16 cellular contexts compared by ENCODE assay signal in genomic region chr6:72261554-72261953, GRCh38.
DNase-seq lines count a peak whose midpoint lies in the region; TF ChIP-seq lines count a peak whose summit lies in the region.
"Had no signal": no experiment of that assay in that cellular context is flagged by ENCODE, and none has a peak within 500 bp of the region (broad histone marks: within the 10 kb centered on the region; RNA-seq: fewer than 3 reads in every experiment).

No MANE protein-coding gene starts in this region.

- H3K36me3 ChIP-seq in brain microvascular endothelial cell (replicated peaks) (no peaks in the 10 kb centered on the region), hepatocyte (replicated peaks; ENCODE audit: insufficient read depth, low read depth) (no peaks in the 10 kb centered on the region)
- H3K36me3 ChIP-seq: BE2C, HAP-1 had no signal

- in situ Hi-C loops in brain microvascular endothelial cell (cut with HindIII; ENCODE audit: low pct_ligation_motif_present, low sequenced_read_pairs): no loop called here

- no peak overlapping the region for H3K4me2 ChIP-seq in hepatocyte

- H4K20me1 ChIP-seq in hepatocyte (ENCODE audit: insufficient read depth, poor library complexity, severe bottlenecking): no peaks in the 10 kb centered on the region

- H3K4me1 ChIP-seq in hepatocyte (ENCODE audit: insufficient read depth): no peaks in the 10 kb centered on the region
- H3K4me1 ChIP-seq: HAP-1 had no signal

- H3K4me3 ChIP-seq in LNCaP clone FGC (ENCODE audit: low read depth, low read length): peak overlapping the region; percentile 51
- H3K4me3 ChIP-seq in brain microvascular endothelial cell (ENCODE audit: low read depth, low read length): no peak overlapping the region
- H3K4me3 ChIP-seq in hepatocyte: no peak overlapping the region
- H3K4me3 ChIP-seq: GM23248, HAP-1 had no signal

- peak; percentile 72 for DNase-seq in LNCaP clone FGC (ENCODE audit: low read depth)
- DNase-seq in brain microvascular endothelial cell: no peak
- DNase-seq in osteocyte (ENCODE audit: extremely low spot score, unreplicated experiment): no peak
- no peak for DNase-seq in SW480 (ENCODE audit: low spot score)
- DNase-seq in NCI-H524 (lab: John Stamatoyannopoulos, UW): no peak
- DNase-seq in hepatocyte (ENCODE audit: low spot score): no peak
- DNase-seq: ACHN; BE2C; C1 segment of cervical spinal cord; CD4-positive, CD25-positive, alpha-beta regulatory T cell; CD8-positive, alpha-beta memory T cell; COR-L47; GM23248; IMR-90 had no signal

- H3K9me3 Mint-ChIP-seq in osteocyte (ENCODE audit: unreplicated experiment): no peaks in the 10 kb centered on the region
- H3K9me3 Mint-ChIP-seq: CD4-positive, CD25-positive, alpha-beta regulatory T cell had no signal

- H3K27me3 Mint-ChIP-seq in osteocyte (ENCODE audit: unreplicated experiment): no peaks in the 10 kb centered on the region
- H3K27me3 Mint-ChIP-seq: CD4-positive, CD25-positive, alpha-beta regulatory T cell; CD8-positive, alpha-beta memory T cell had no signal

- H3K36me3 Mint-ChIP-seq in osteocyte (ENCODE audit: unreplicated experiment): peaks cover 6% of the 10 kb centered on the region
- H3K36me3 Mint-ChIP-seq: CD4-positive, CD25-positive, alpha-beta regulatory T cell; CD8-positive, alpha-beta memory T cell had no signal

- no peaks in the 10 kb centered on the region for H3K9me3 ChIP-seq in hepatocyte (ENCODE audit: low read depth)
- H3K9me3 ChIP-seq: BE2C, HAP-1 had no signal

- H3K4me3 Mint-ChIP-seq in osteocyte (ENCODE audit: unreplicated experiment): peak overlapping the region; percentile 78
- H3K4me3 Mint-ChIP-seq: CD4-positive, CD25-positive, alpha-beta regulatory T cell; CD8-positive, alpha-beta memory T cell had no signal

- H3K9me2 ChIP-seq in hepatocyte (replicated peaks; ENCODE audit: insufficient read depth): no peaks in the 10 kb centered on the region

- peak overlapping the region; percentile 66 for H3K27ac ChIP-seq in 22Rv1
- peak overlapping the region; percentile 4 for H3K27ac ChIP-seq in brain microvascular endothelial cell
- H3K27ac ChIP-seq in hepatocyte: no peak overlapping the region
- H3K27ac ChIP-seq: GM23248 had no signal

- H3K4me1 Mint-ChIP-seq in osteocyte (ENCODE audit: unreplicated experiment): peaks cover 45% of the 10 kb centered on the region
- H3K4me1 Mint-ChIP-seq: CD4-positive, CD25-positive, alpha-beta regulatory T cell; CD8-positive, alpha-beta memory T cell had no signal

- no peaks in the 10 kb centered on the region for H3K27me3 ChIP-seq in brain microvascular endothelial cell (replicated peaks)
- H3K27me3 ChIP-seq in hepatocyte: no peaks in the 10 kb centered on the region
- H3K27me3 ChIP-seq: BE2C had no signal

- H2AFZ ChIP-seq in hepatocyte: no peak overlapping the region

- TF ChIP-seq CTCF in 22Rv1 (IDR thresholded peaks at IDR 0.05) (no peak), LNCaP clone FGC (IDR thresholded peaks at IDR 0.05; ENCODE audit: control insufficient read depth, extremely low read depth, insufficient read depth) (no peak), brain microvascular endothelial cell (IDR thresholded peaks at IDR 0.05; ENCODE audit: low read depth, low read length, missing control alignments) (no peak), osteocyte (IDR thresholded peaks at IDR 0.05) (no peak), hepatocyte (IDR thresholded peaks at IDR 0.05; ENCODE audit: poor library complexity) (no peak)

- 71% methylated on average over 3 of the region's 3 CpGs for WGBS in hepatocyte (ENCODE audit: low lambda C conversion rate, missing lambda C conversion rate)

- H3K79me2 ChIP-seq in hepatocyte: no peaks in the 10 kb centered on the region

- H3K27ac Mint-ChIP-seq in osteocyte (ENCODE audit: unreplicated experiment): peak overlapping the region; percentile 93
- H3K27ac Mint-ChIP-seq: CD4-positive, CD25-positive, alpha-beta regulatory T cell; CD8-positive, alpha-beta memory T cell had no signal
